In the genomic region with DNA sequence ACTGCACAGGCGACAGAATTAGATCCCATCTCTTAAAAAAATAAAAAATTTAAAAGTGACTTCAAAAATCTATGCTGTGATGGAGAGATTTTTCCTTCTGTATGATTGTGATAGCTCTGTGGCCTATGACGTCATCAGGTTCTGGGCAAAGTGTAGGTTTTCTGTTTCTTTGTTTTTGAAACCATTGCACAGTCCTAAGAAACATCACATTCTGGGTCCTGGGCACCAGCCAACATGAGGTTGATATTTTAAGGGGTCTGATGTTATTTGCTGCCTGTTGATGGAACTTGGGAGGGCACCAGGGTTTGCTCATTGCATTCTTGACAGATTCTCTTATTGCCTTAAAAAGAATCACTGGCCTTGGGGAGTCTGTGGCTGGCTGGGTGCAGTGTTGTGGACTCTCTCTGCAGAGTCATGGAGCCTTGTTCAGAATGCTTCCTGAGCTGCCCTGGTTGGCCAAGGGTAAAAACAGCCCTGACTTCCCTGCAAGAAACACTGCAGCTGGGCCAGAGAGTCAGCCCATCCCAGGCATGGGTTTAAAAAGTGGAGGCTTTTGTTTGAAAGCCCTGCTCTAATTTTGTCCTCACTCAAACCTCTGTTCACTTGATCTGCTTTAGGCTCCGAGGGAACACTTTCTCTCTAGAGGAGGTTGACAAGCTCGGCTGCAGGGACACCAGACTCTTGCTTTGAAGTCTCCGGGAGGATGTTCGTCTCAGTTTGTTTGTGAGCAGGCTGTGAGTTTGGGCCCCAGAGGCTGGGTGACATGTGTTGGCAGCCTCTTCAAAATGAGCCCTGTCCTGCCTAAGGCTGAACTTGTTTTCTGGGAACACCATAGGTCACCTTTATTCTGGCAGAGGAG, we compare ENCODE assay signal across 1 cellular context.
TF ChIP-seq lines count a peak whose summit lies in the region.

No MANE protein-coding gene starts in this region.

TF ChIP-seq in WTC11, 78 proteins besides CTCF, POLR2A, EP300 and RAD21:
- no peak for TF ChIP-seq TP53 (CRISPR knock-in tag; IDR thresholded peaks at IDR 0.05)
- TF ChIP-seq, protein P1, sequence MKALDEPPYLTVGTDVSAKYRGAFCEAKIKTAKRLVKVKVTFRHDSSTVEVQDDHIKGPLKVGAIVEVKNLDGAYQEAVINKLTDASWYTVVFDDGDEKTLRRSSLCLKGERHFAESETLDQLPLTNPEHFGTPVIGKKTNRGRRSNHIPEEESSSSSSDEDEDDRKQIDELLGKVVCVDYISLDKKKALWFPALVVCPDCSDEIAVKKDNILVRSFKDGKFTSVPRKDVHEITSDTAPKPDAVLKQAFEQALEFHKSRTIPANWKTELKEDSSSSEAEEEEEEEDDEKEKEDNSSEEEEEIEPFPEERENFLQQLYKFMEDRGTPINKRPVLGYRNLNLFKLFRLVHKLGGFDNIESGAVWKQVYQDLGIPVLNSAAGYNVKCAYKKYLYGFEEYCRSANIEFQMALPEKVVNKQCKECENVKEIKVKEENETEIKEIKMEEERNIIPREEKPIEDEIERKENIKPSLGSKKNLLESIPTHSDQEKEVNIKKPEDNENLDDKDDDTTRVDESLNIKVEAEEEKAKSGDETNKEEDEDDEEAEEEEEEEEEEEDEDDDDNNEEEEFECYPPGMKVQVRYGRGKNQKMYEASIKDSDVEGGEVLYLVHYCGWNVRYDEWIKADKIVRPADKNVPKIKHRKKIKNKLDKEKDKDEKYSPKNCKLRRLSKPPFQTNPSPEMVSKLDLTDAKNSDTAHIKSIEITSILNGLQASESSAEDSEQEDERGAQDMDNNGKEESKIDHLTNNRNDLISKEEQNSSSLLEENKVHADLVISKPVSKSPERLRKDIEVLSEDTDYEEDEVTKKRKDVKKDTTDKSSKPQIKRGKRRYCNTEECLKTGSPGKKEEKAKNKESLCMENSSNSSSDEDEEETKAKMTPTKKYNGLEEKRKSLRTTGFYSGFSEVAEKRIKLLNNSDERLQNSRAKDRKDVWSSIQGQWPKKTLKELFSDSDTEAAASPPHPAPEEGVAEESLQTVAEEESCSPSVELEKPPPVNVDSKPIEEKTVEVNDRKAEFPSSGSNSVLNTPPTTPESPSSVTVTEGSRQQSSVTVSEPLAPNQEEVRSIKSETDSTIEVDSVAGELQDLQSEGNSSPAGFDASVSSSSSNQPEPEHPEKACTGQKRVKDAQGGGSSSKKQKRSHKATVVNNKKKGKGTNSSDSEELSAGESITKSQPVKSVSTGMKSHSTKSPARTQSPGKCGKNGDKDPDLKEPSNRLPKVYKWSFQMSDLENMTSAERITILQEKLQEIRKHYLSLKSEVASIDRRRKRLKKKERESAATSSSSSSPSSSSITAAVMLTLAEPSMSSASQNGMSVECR (CRISPR knock-in tag; IDR thresholded peaks at IDR 0.05; ENCODE audit: borderline replicate concordance): no peak
- TF ChIP-seq, protein P2, sequence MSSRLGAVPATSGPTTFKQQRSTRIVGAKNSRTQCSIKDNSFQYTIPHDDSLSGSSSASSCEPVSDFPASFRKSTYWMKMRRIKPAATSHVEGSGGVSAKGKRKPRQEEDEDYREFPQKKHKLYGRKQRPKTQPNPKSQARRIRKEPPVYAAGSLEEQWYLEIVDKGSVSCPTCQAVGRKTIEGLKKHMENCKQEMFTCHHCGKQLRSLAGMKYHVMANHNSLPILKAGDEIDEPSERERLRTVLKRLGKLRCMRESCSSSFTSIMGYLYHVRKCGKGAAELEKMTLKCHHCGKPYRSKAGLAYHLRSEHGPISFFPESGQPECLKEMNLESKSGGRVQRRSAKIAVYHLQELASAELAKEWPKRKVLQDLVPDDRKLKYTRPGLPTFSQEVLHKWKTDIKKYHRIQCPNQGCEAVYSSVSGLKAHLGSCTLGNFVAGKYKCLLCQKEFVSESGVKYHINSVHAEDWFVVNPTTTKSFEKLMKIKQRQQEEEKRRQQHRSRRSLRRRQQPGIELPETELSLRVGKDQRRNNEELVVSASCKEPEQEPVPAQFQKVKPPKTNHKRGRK (CRISPR knock-in tag; IDR thresholded peaks at IDR 0.05; ENCODE audit: borderline replicate concordance): no peak
- no peak for TF ChIP-seq ELF4 (CRISPR knock-in tag; IDR thresholded peaks at IDR 0.05; ENCODE audit: low read depth)
- TF ChIP-seq, protein P3, sequence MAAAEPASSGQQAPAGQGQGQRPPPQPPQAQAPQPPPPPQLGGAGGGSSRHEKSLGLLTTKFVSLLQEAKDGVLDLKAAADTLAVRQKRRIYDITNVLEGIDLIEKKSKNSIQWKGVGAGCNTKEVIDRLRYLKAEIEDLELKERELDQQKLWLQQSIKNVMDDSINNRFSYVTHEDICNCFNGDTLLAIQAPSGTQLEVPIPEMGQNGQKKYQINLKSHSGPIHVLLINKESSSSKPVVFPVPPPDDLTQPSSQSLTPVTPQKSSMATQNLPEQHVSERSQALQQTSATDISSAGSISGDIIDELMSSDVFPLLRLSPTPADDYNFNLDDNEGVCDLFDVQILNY (CRISPR knock-in tag; IDR thresholded peaks at IDR 0.05): no peak
- TF ChIP-seq MYBL2 (CRISPR knock-in tag; IDR thresholded peaks at IDR 0.05): no peak
- no peak for TF ChIP-seq TEAD1 (CRISPR knock-in tag; IDR thresholded peaks at IDR 0.05)
- no peak for TF ChIP-seq ATF1 (CRISPR knock-in tag; IDR thresholded peaks at IDR 0.05)
- TF ChIP-seq GABPB1 (CRISPR knock-in tag; IDR thresholded peaks at IDR 0.05): no peak
- no peak for TF ChIP-seq NR2C2 (CRISPR knock-in tag; IDR thresholded peaks at IDR 0.05)
- TF ChIP-seq ZNF671 (CRISPR knock-in tag; IDR thresholded peaks at IDR 0.05): no peak
- no peak for TF ChIP-seq ZNF423 (CRISPR knock-in tag; IDR thresholded peaks at IDR 0.05)
